9 cellular contexts compared by ENCODE assay signal in genomic region chr17:40322417-40323315, GRCh38. TPM values are rescaled to one million over a fixed set of nuclear protein-coding genes. Genes with fewer than 3 reads are reported as not detected.
DNase-seq lines count a peak whose midpoint lies in the region; ATAC-seq, FAIRE-seq and TF ChIP-seq lines count a peak whose summit lies in the region.
"Had no signal": no experiment of that assay in that cellular context is flagged by ENCODE, and none has a peak within 500 bp of the region (broad histone marks: within the 10 kb centered on the region; RNA-seq: fewer than 3 reads in every experiment).

No MANE protein-coding gene starts in this region.

- H3K36me3 ChIP-seq in endothelial cell of umbilical vein (ENCODE audit: control insufficient read depth in 2 of 2, extremely low read depth in 1 of 2, insufficient read depth in 2 of 2, low read length in 2 of 2) = no peaks in the 10 kb centered on the region
- H3K36me3 ChIP-seq in naive thymus-derived CD4-positive, alpha-beta T cell (ENCODE audit: control insufficient read depth in 2 of 3, insufficient read depth in 3 of 3, low read length in 3 of 3) = peaks cover 0 to 10% (median 0%) of the 10 kb centered on the region in 3 experiments

- peaks cover 0 to 20% (median 0%) of the 10 kb centered on the region in 5 donors for H3K36me3 Mint-ChIP-seq in naive thymus-derived CD4-positive, alpha-beta T cell
- H3K36me3 Mint-ChIP-seq in stimulated activated memory B cell treated with anti-CD40 and anti-IgM and Interleukin-4, amounts not matched to agents 10 μg/mL and 1 μg/mL and 100 μg/mL, for 72 hours = no peaks in the 10 kb centered on the region

- no peak for TF ChIP-seq POLR2A in endothelial cell of umbilical vein (IDR thresholded peaks at IDR 0.05; ENCODE audit: low read depth, low read length)

- H3K9me3 ChIP-seq in endothelial cell of umbilical vein (replicated peaks; ENCODE audit: control insufficient read depth, insufficient read depth, low read length) = no peaks in the 10 kb centered on the region
- no peaks in the 10 kb centered on the region for H3K9me3 ChIP-seq in naive thymus-derived CD4-positive, alpha-beta T cell (ENCODE audit: control insufficient read depth in 2 of 3, low read length in 3 of 3)

- H3K9me1 ChIP-seq in endothelial cell of umbilical vein (replicated peaks; ENCODE audit: control insufficient read depth, extremely low read depth, insufficient read depth, low read length) = no peaks in the 10 kb centered on the region

- CTCF ChIA-PET in endothelial cell of umbilical vein (lab: Charles Lee) = interaction anchor here (1.0 to 2.7 kb wide), 3 partner anchors 9 to 21 kb away, joined by 3 to 7 read pairs (median 6); no protein-coding TSS in a partner anchor
- CTCF ChIA-PET in naive thymus-derived CD4-positive, alpha-beta T cell (lab: Charles Lee) = interaction anchor here (0.7 to 12.4 kb wide), 8 partner anchors 16 to 285 kb away, joined by 3 to 87 read pairs (median 6); no protein-coding TSS in a partner anchor

- peak; percentile 55 for ATAC-seq in naive thymus-derived CD4-positive, alpha-beta T cell
- peak; percentile 70 for ATAC-seq in stimulated activated memory B cell treated with anti-CD40 and anti-IgM and Interleukin-4, amounts not matched to agents 10 μg/mL and 1 μg/mL and 100 μg/mL, for 72 hours

- peak overlapping the region; percentile 84 for H3K9ac ChIP-seq in endothelial cell of umbilical vein (replicated peaks; ENCODE audit: extremely low read depth, insufficient read depth, low read length)

- H3K4me2 ChIP-seq in endothelial cell of umbilical vein (ENCODE audit: insufficient read depth, low read length) = peak overlapping the region; percentile 64

- dilution Hi-C loops in endothelial cell of umbilical vein (cut with MboI; ENCODE audit: extremely low pct_ligation_motif_present, low sequenced_read_pairs) = no loop called here

- H3K27me3 ChIP-seq in endothelial cell of umbilical vein (ENCODE audit: control insufficient read depth in 2 of 2, insufficient read depth in 2 of 2, low read length in 2 of 2) = no peaks in the 10 kb centered on the region
- no peaks in the 10 kb centered on the region for H3K27me3 ChIP-seq in naive thymus-derived CD4-positive, alpha-beta T cell (ENCODE audit: control insufficient read depth in 2 of 2, insufficient read depth in 2 of 2, low read length in 2 of 2)

- no peak for TF ChIP-seq CTCF in endothelial cell of umbilical vein (IDR thresholded peaks at IDR 0.05; ENCODE audit: extremely low read depth in 1 of 2, insufficient read depth in 1 of 2, low read depth in 1 of 2, low read length in 2 of 2)

- H3K27me3 Mint-ChIP-seq in naive thymus-derived CD4-positive, alpha-beta T cell = peaks cover 0 to 9% (median 0%) of the 10 kb centered on the region in 5 donors
- H3K27me3 Mint-ChIP-seq in stimulated activated memory B cell treated with anti-CD40 and anti-IgM and Interleukin-4, amounts not matched to agents 10 μg/mL and 1 μg/mL and 100 μg/mL, for 72 hours = no peaks in the 10 kb centered on the region

- H3K4me3 Mint-ChIP-seq in naive thymus-derived CD4-positive, alpha-beta T cell = peak overlapping the region; percentile 89 to 98 (median 97)
- peak overlapping the region; percentile 82 for H3K4me3 Mint-ChIP-seq in stimulated activated memory B cell treated with anti-CD40 and anti-IgM and Interleukin-4, amounts not matched to agents 10 μg/mL and 1 μg/mL and 100 μg/mL, for 72 hours

- H3K27ac ChIP-seq in endothelial cell of umbilical vein (ENCODE audit: insufficient read depth, low read depth, low read length) = peak overlapping the region; percentile 95
- H3K27ac ChIP-seq in naive thymus-derived CD4-positive, alpha-beta T cell (ENCODE audit: low read depth, low read length) = peak overlapping the region; percentile 96

- peak overlapping the region in 2 of 3 experiments; percentile 9 to 17 for H3K4me3 ChIP-seq in endothelial cell of umbilical vein (replicated peaks in 1 of 3; ENCODE audit: insufficient read depth in 1 of 3, low read depth in 1 of 3, low read length in 3 of 3)
- peak overlapping the region; percentile 55 for H3K4me3 ChIP-seq in naive thymus-derived CD4-positive, alpha-beta T cell (ENCODE audit: low read length)

- H3K79me2 ChIP-seq in endothelial cell of umbilical vein (ENCODE audit: control insufficient read depth, insufficient read depth, low read length) = peaks cover 78% of the 10 kb centered on the region

- peaks cover 0 to 10% (median 0%) of the 10 kb centered on the region in 11 donors for H3K9me3 Mint-ChIP-seq in naive thymus-derived CD4-positive, alpha-beta T cell
- H3K9me3 Mint-ChIP-seq in stimulated activated memory B cell treated with anti-CD40 and anti-IgM and Interleukin-4, amounts not matched to agents 10 μg/mL and 1 μg/mL and 100 μg/mL, for 72 hours = no peaks in the 10 kb centered on the region

- intact Hi-C loops in endothelial cell of umbilical vein (cut with micrococcal nuclease) = loop anchor here (1.0 kb wide), 3 partner anchors 8 to 19 kb away; no protein-coding TSS in a partner anchor
- intact Hi-C loops in naive thymus-derived CD4-positive, alpha-beta T cell (cut with micrococcal nuclease) = loop anchor here (1.0 to 5.0 kb wide), 10 partner anchors 19 to 1366 kb away; partner anchors contain the start of genes CCR7 (in 1 of the 2), CDC6 (in 1 of the 2), EIF1 (in 1 of the 2) and WIPF2 (in 1 of the 2)

- no TSS peak for BruUV-seq in endothelial cell of umbilical vein (replicated peaks; lab: Mats Ljungman, UMichigan)

- no peaks in the 10 kb centered on the region for H4K20me1 ChIP-seq in endothelial cell of umbilical vein (replicated peaks; ENCODE audit: control insufficient read depth, extremely low read depth, insufficient read depth, low read length)

- H2AFZ ChIP-seq in endothelial cell of umbilical vein (ENCODE audit: low read depth, low read length) = no peak overlapping the region

- DNase-seq in GM03348 (ENCODE audit: low spot score) = peak; percentile 80
- DNase-seq in HCEC 1CT = peak; percentile 73
- DNase-seq in NK-92 (lab: John Stamatoyannopoulos, UW; ENCODE audit: unreplicated experiment) = peak; percentile 81
- DNase-seq in activated CD8-positive, alpha-beta memory T cell treated with anti-CD3 and anti-CD28 coated beads for 48 hours (ENCODE audit: low read depth in 2 of 3, low spot score in 2 of 3) = peak; percentile 70 to 79 (median 74)
- DNase-seq in endothelial cell of umbilical vein (ENCODE audit: low read depth, low spot score) = peak; percentile 91
- DNase-seq in naive thymus-derived CD4-positive, alpha-beta T cell = peak; percentile 79 to 98 (median 97)
- DNase-seq in NCI-H2196 (lab: John Stamatoyannopoulos, UW; ENCODE audit: unreplicated experiment) = no peak

- H3K27ac Mint-ChIP-seq in naive thymus-derived CD4-positive, alpha-beta T cell = peak overlapping the region; percentile 98 to 100 (median 99)
- H3K27ac Mint-ChIP-seq in stimulated activated memory B cell treated with anti-CD40 and anti-IgM and Interleukin-4, amounts not matched to agents 10 μg/mL and 1 μg/mL and 100 μg/mL, for 72 hours = peak overlapping the region; percentile 98

- peak; percentile 97 for FAIRE-seq in endothelial cell of umbilical vein (lab: Jason Lieb, UNC)

- POLR2A ChIA-PET in endothelial cell of umbilical vein (lab: Charles Lee) = interaction anchor here (0.6 kb wide), 1 partner anchor 118 kb away, joined by 8 read pairs; no protein-coding TSS in a partner anchor
- POLR2A ChIA-PET in naive thymus-derived CD4-positive, alpha-beta T cell (lab: Charles Lee) = interaction anchor here (0.7 to 34.9 kb wide), 15 partner anchors 7 to 1571 kb away, joined by 3 to 742 read pairs (median 4); partner anchors contain the start of genes CCR7, EIF1, PSMB3 and RARA

- peaks cover 53 to 93% (median 89%) of the 10 kb centered on the region in 7 donors for H3K4me1 Mint-ChIP-seq in naive thymus-derived CD4-positive, alpha-beta T cell
- H3K4me1 Mint-ChIP-seq in stimulated activated memory B cell treated with anti-CD40 and anti-IgM and Interleukin-4, amounts not matched to agents 10 μg/mL and 1 μg/mL and 100 μg/mL, for 72 hours = peaks cover 95% of the 10 kb centered on the region

- peaks cover 76% of the 10 kb centered on the region for H3K4me1 ChIP-seq in endothelial cell of umbilical vein (ENCODE audit: control insufficient read depth, extremely low read depth, insufficient read depth, low read length)
- H3K4me1 ChIP-seq in naive thymus-derived CD4-positive, alpha-beta T cell (ENCODE audit: control insufficient read depth in 2 of 2, insufficient read depth in 2 of 2, low read length in 2 of 2) = peaks cover 67 to 77% of the 10 kb centered on the region in 2 donors

RNA-seq across cellular contexts. Expression of gene RARA, which starts 13.7 kb away (rescaled TPM):
- total RNA-seq in endothelial cell of umbilical vein = 37.8 and 43.4 TPM in 2 replicates
- polyA plus RNA-seq in endothelial cell of umbilical vein = 11.2 and 11.9 TPM in 2 replicates
- 11.3 and 13.6 TPM in 2 replicates for polyA plus RNA-seq in endothelial cell of umbilical vein (2011; cell fraction: cytosol; rRNA removed)
- 9.9 and 12.3 TPM in 2 replicates for polyA plus RNA-seq in endothelial cell of umbilical vein (2011; cell fraction: nucleus; rRNA removed)
- 27.6 and 34.9 TPM in 2 replicates for polyA plus RNA-seq in endothelial cell of umbilical vein (2012)
- polyA minus RNA-seq in endothelial cell of umbilical vein = 11.6 and 20.5 TPM in 2 replicates
- polyA minus RNA-seq in endothelial cell of umbilical vein (2011; cell fraction: cytosol; rRNA and poly(A)+ RNA removed) = 6.7 TPM
- 8.0 and 10.0 TPM in 2 replicates for polyA minus RNA-seq in endothelial cell of umbilical vein (2011; cell fraction: nucleus; rRNA and poly(A)+ RNA removed)
- 100 to 1,000 TPM in 1 of 5 experiments, 10 to 100 TPM in 4; 40.0 to 115 (median 43.8) TPM for total RNA-seq in naive thymus-derived CD4-positive, alpha-beta T cell
- polyA plus RNA-seq in naive thymus-derived CD4-positive, alpha-beta T cell = 10 to 100 TPM in 1 of 2 donors, 1 to 10 TPM in 1; 6.7 to 16.5 TPM

RNA-seq across cellular contexts. Expression of gene CDC6, which starts 35.0 kb away (rescaled TPM):
- total RNA-seq in endothelial cell of umbilical vein = 49.9 and 55.2 TPM in 2 replicates
- polyA plus RNA-seq in endothelial cell of umbilical vein = 13.4 and 15.5 TPM in 2 replicates
- polyA plus RNA-seq in endothelial cell of umbilical vein (2011; cell fraction: cytosol; rRNA removed) = 25.1 and 29.1 TPM in 2 replicates
- 31.9 and 52.5 TPM in 2 replicates for polyA plus RNA-seq in endothelial cell of umbilical vein (2011; cell fraction: nucleus; rRNA removed)
- polyA plus RNA-seq in endothelial cell of umbilical vein (2012) = 18.0 and 33.6 TPM in 2 replicates
- 17.1 and 22.1 TPM in 2 replicates for polyA minus RNA-seq in endothelial cell of umbilical vein
- 40.0 TPM for polyA minus RNA-seq in endothelial cell of umbilical vein (2011; cell fraction: cytosol; rRNA and poly(A)+ RNA removed)
- polyA minus RNA-seq in endothelial cell of umbilical vein (2011; cell fraction: nucleus; rRNA and poly(A)+ RNA removed) = 31.5 and 42.2 TPM in 2 replicates
- total RNA-seq in naive thymus-derived CD4-positive, alpha-beta T cell = 10 to 100 TPM in 1 of 5 experiments, 1 to 10 TPM in 1, under 1 TPM in 3; 0.51 to 73.6 (median 0.85) TPM
- polyA plus RNA-seq in naive thymus-derived CD4-positive, alpha-beta T cell = under 1 TPM; 0.09 to 0.24 TPM

RNA-seq across cellular contexts. Expression of gene GJD3, which starts 41.9 kb away (rescaled TPM):
- total RNA-seq in endothelial cell of umbilical vein = 0.39 and 0.40 TPM in 2 replicates
- 0.10 TPM in 1 of 2 replicates, not detected in the other for polyA plus RNA-seq in endothelial cell of umbilical vein
- polyA plus RNA-seq in endothelial cell of umbilical vein (2011; cell fraction: cytosol; rRNA removed) = not detected in 2 replicates
- not detected in 2 replicates for polyA plus RNA-seq in endothelial cell of umbilical vein (2011; cell fraction: nucleus; rRNA removed)
- polyA plus RNA-seq in endothelial cell of umbilical vein (2012) = not detected in 2 replicates
- not detected in 2 replicates for polyA minus RNA-seq in endothelial cell of umbilical vein
- not detected for polyA minus RNA-seq in endothelial cell of umbilical vein (2011; cell fraction: cytosol; rRNA and poly(A)+ RNA removed)
- not detected in 2 replicates for polyA minus RNA-seq in endothelial cell of umbilical vein (2011; cell fraction: nucleus; rRNA and poly(A)+ RNA removed)
- total RNA-seq in naive thymus-derived CD4-positive, alpha-beta T cell = under 1 TPM in 1 of 5 experiments, not detected in 4; 0.27 TPM
- not detected for polyA plus RNA-seq in naive thymus-derived CD4-positive, alpha-beta T cell
- total RNA-seq: lower leg skin had no signal
